8 cellular contexts compared by ENCODE assay signal in the genomic region with DNA sequence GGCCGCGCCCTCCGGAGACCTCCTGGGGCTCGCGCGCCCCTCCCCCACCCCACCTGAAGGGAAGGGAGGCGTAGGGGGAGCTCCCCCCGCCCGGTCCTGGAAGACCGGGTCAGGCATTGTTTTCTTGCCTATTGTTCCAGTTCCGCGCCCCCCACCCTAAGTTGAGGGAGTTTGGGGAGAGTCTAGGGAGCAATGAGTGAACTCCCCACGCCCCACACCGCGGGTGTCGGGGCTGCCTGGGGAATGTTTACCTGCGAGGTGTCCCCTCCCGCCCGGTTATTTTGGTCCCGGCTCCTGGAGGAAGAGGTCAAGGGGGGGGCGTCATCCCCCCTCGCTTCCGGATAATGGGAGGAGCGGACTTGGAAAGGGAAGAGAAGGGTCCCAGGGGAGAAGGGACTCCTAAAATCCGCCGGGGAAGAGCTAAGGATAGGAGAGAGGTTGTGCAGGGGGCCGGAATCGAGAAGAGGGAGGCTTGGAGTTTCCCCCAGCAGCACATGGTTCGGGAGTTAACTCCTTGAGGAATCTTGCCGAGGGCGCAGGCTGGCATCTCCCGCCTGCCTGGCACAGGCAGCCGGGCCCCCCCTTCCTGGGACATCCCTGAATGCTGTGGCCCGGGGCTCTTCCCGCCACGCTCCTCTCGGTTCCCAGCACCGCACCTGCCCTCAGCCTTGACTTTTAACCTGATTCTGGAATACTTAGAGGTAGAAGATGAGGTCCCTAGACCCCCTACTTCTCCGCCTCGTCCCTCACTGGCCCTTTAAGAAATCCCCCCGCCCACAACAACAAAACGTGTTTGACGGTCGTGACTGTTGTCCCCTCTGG. TPM values are rescaled to one million over a fixed set of nuclear protein-coding genes. Genes with fewer than 3 reads are reported as not detected.
DNase-seq lines count a peak whose midpoint lies in the region; ATAC-seq, FAIRE-seq and TF ChIP-seq lines count a peak whose summit lies in the region.

No MANE protein-coding gene starts in this region.

- H3K4me2 ChIP-seq in endothelial cell of umbilical vein (ENCODE audit: insufficient read depth, low read length): peak overlapping the region; percentile 62

- peak overlapping the region; percentile 50 for H3K9ac ChIP-seq in endothelial cell of umbilical vein (replicated peaks; ENCODE audit: extremely low read depth, insufficient read depth, low read length)

- no peaks in the 10 kb centered on the region for H3K9me3 Mint-ChIP-seq in activated CD4-positive, alpha-beta T cell treated with anti-CD3 and anti-CD28 coated beads, Interleukin-2, amount 10 ng/mL, durations not matched to agents 7 days and 5 days

- peak overlapping the region; percentile 69 for H3K4me3 ChIP-seq in MG63
- H3K4me3 ChIP-seq in endothelial cell of umbilical vein (replicated peaks in 1 of 3; ENCODE audit: insufficient read depth in 1 of 3, low read depth in 1 of 3, low read length in 3 of 3): peak overlapping the region; percentile 51 to 87 (median 81)
- peak overlapping the region; percentile 68 for H3K4me3 ChIP-seq in mucosa of descending colon
- H3K4me3 ChIP-seq in thoracic aorta: peak overlapping the region; percentile 99

- peaks cover 43% of the 10 kb centered on the region for H3K36me3 Mint-ChIP-seq in activated CD4-positive, alpha-beta T cell treated with anti-CD3 and anti-CD28 coated beads, Interleukin-2, amount 10 ng/mL, durations not matched to agents 7 days and 5 days (ENCODE audit: low read depth)

- H3K9me3 ChIP-seq in MG63 (no peaks in the 10 kb centered on the region; the same call in 1 of the 2 replicates), endothelial cell of umbilical vein (replicated peaks; ENCODE audit: control insufficient read depth, insufficient read depth, low read length) (no peaks in the 10 kb centered on the region), mucosa of descending colon (no peaks in the 10 kb centered on the region), thoracic aorta (no peaks in the 10 kb centered on the region)

- FAIRE-seq in endothelial cell of umbilical vein (lab: Jason Lieb, UNC): no peak

- peak overlapping the region; percentile 93 for H3K4me3 Mint-ChIP-seq in activated CD4-positive, alpha-beta T cell treated with anti-CD3 and anti-CD28 coated beads, Interleukin-2, amount 10 ng/mL, durations not matched to agents 7 days and 5 days

- no peak for ATAC-seq in mucosa of descending colon
- no peak for ATAC-seq in thoracic aorta (ENCODE audit: insufficient number of reproducible peaks, low FRiP score, low read depth)
- ATAC-seq in HG03520 (IDR thresholded peaks at IDR 0.05; ENCODE audit: unreplicated experiment): no peak
- no peak for ATAC-seq in GM21528 (IDR thresholded peaks at IDR 0.05; ENCODE audit: low FRiP score, unreplicated experiment)

- H3K27me3 Mint-ChIP-seq in activated CD4-positive, alpha-beta T cell treated with anti-CD3 and anti-CD28 coated beads, Interleukin-2, amount 10 ng/mL, durations not matched to agents 7 days and 5 days: no peaks in the 10 kb centered on the region

- TF ChIP-seq CTCF in endothelial cell of umbilical vein (IDR thresholded peaks at IDR 0.05; ENCODE audit: extremely low read depth in 1 of 2, insufficient read depth in 1 of 2, low read depth in 1 of 2, low read length in 2 of 2): no peak
- no peak for TF ChIP-seq CTCF in mucosa of descending colon (IDR thresholded peaks at IDR 0.05)
- TF ChIP-seq CTCF in thoracic aorta (IDR thresholded peaks at IDR 0.05): no peak

- H3K27ac ChIP-seq in endothelial cell of umbilical vein (ENCODE audit: insufficient read depth, low read depth, low read length): no peak overlapping the region
- H3K27ac ChIP-seq in thoracic aorta: peak overlapping the region; percentile 85 to 86

- TF ChIP-seq POLR2A in endothelial cell of umbilical vein (IDR thresholded peaks at IDR 0.05; ENCODE audit: low read depth, low read length): no peak

- BruUV-seq in endothelial cell of umbilical vein (replicated peaks; lab: Mats Ljungman, UMichigan): no TSS peak

- no peaks in the 10 kb centered on the region for H3K9me1 ChIP-seq in endothelial cell of umbilical vein (replicated peaks; ENCODE audit: control insufficient read depth, extremely low read depth, insufficient read depth, low read length)

- CTCF ChIA-PET in activated CD4-positive, alpha-beta T cell treated with anti-CD3 and anti-CD28 coated beads, Interleukin-2, amount 10 ng/mL, durations not matched to agents 7 days and 5 days (lab: Charles Lee): interaction anchor here (1.0 to 1.9 kb wide), 6 partner anchors 10 to 39 kb away, joined by 3 to 10 read pairs (median 6); no protein-coding TSS in a partner anchor
- CTCF ChIA-PET in endothelial cell of umbilical vein (lab: Charles Lee): interaction anchor here (1.0 to 3.8 kb wide), 8 partner anchors 9 to 31 kb away, joined by 3 to 39 read pairs (median 6); a partner anchor contains a TSS

- peaks cover 16% of the 10 kb centered on the region for H3K79me2 ChIP-seq in endothelial cell of umbilical vein (ENCODE audit: control insufficient read depth, insufficient read depth, low read length)

- H3K4me1 ChIP-seq in endothelial cell of umbilical vein (ENCODE audit: control insufficient read depth, extremely low read depth, insufficient read depth, low read length) (peaks cover 40% of the 10 kb centered on the region), mucosa of descending colon (ENCODE audit: low read depth) (peaks cover 11% of the 10 kb centered on the region), thoracic aorta (ENCODE audit: control insufficient read depth in 1 of 2, low read depth in 2 of 2) (peaks cover 0 to 28% of the 10 kb centered on the region in 2 donors)

- dilution Hi-C loops in endothelial cell of umbilical vein (cut with MboI; ENCODE audit: extremely low pct_ligation_motif_present, low sequenced_read_pairs): no loop called here

- DNase-seq in D341Med (ENCODE audit: low spot score) (peak; percentile 88), MG63 (peak; percentile 57), endothelial cell of umbilical vein (ENCODE audit: low read depth, low spot score) (peak; percentile 27), mucosa of descending colon (peak; percentile 70 to 76 (median 73)), thoracic aorta (ENCODE audit: low spot score) (no peak)
- DNase-seq in activated CD4-positive, alpha-beta T cell treated with anti-CD3 and anti-CD28 coated beads, Interleukin-2, amount 10 ng/mL, durations not matched to agents 7 days and 5 days: peak; percentile 17

- peak overlapping the region; percentile 86 for H3K27ac Mint-ChIP-seq in activated CD4-positive, alpha-beta T cell treated with anti-CD3 and anti-CD28 coated beads, Interleukin-2, amount 10 ng/mL, durations not matched to agents 7 days and 5 days

- peak overlapping the region; percentile 26 for H2AFZ ChIP-seq in endothelial cell of umbilical vein (ENCODE audit: low read depth, low read length)

- peaks cover 33% of the 10 kb centered on the region for H3K36me3 ChIP-seq in MG63
- H3K36me3 ChIP-seq in endothelial cell of umbilical vein (ENCODE audit: control insufficient read depth in 2 of 2, extremely low read depth in 1 of 2, insufficient read depth in 2 of 2, low read length in 2 of 2): peaks cover 0 to 14% of the 10 kb centered on the region in 2 experiments
- H3K36me3 ChIP-seq in mucosa of descending colon (ENCODE audit: low read depth): no peaks in the 10 kb centered on the region
- peaks cover 11% of the 10 kb centered on the region for H3K36me3 ChIP-seq in thoracic aorta

- H3K27me3 ChIP-seq in MG63 (no peaks in the 10 kb centered on the region; the same call in 1 of the 2 replicates), endothelial cell of umbilical vein (ENCODE audit: control insufficient read depth in 2 of 2, insufficient read depth in 2 of 2, low read length in 2 of 2) (no peaks in the 10 kb centered on the region), thoracic aorta (replicated peaks; ENCODE audit: insufficient read depth) (no peaks in the 10 kb centered on the region)

- POLR2A ChIA-PET in activated CD4-positive, alpha-beta T cell treated with anti-CD3 and anti-CD28 coated beads, Interleukin-2, amount 10 ng/mL, durations not matched to agents 7 days and 5 days (lab: Charles Lee): interaction anchor here (0.6 to 1.2 kb wide), 2 partner anchors 23 to 40 kb away, joined by 4 to 5 read pairs; no protein-coding TSS in a partner anchor
- POLR2A ChIA-PET in endothelial cell of umbilical vein (lab: Charles Lee): interaction anchor here (0.7 to 1.5 kb wide), 2 partner anchors 18 to 29 kb away, joined by 3 to 5 read pairs; no protein-coding TSS in a partner anchor

- H4K20me1 ChIP-seq in endothelial cell of umbilical vein (replicated peaks; ENCODE audit: control insufficient read depth, extremely low read depth, insufficient read depth, low read length): no peaks in the 10 kb centered on the region

- peaks cover 54% of the 10 kb centered on the region for H3K4me1 Mint-ChIP-seq in activated CD4-positive, alpha-beta T cell treated with anti-CD3 and anti-CD28 coated beads, Interleukin-2, amount 10 ng/mL, durations not matched to agents 7 days and 5 days

- intact Hi-C loops in endothelial cell of umbilical vein (cut with micrococcal nuclease) (loop anchor here (1.0 kb wide), 1 partner anchor 29 kb away; no protein-coding TSS in a partner anchor), mucosa of descending colon (cut with DNase I, micrococcal nuclease) (no loop called here)

RNA-seq across cellular contexts. Expression of a gene that starts 0.9 kb away (rescaled TPM):
- total RNA-seq in MG63 (2014; rRNA removed; shearing (Covaris generic); ENCODE audit: low replicate concordance): 11.7 and 17.5 TPM in 2 replicates
- total RNA-seq in activated CD4-positive, alpha-beta T cell treated with anti-CD3 and anti-CD28 coated beads, Interleukin-2, amount 10 ng/mL, durations not matched to agents 7 days and 5 days: 100 to 1,000 TPM; 251 to 264 TPM
- total RNA-seq in endothelial cell of umbilical vein: 85.4 and 86.6 TPM in 2 replicates
- polyA plus RNA-seq in endothelial cell of umbilical vein: 32.1 and 35.7 TPM in 2 replicates
- polyA plus RNA-seq in endothelial cell of umbilical vein (2011; cell fraction: cytosol; rRNA removed): 21.1 and 29.6 TPM in 2 replicates
- 144 and 172 TPM in 2 replicates for polyA plus RNA-seq in endothelial cell of umbilical vein (2011; cell fraction: nucleus; rRNA removed)
- polyA plus RNA-seq in endothelial cell of umbilical vein (2012): 37.7 and 42.7 TPM in 2 replicates
- polyA minus RNA-seq in endothelial cell of umbilical vein: 68.1 and 78.3 TPM in 2 replicates
- polyA minus RNA-seq in endothelial cell of umbilical vein (2011; cell fraction: cytosol; rRNA and poly(A)+ RNA removed): 34.7 TPM
- 72.9 and 91.4 TPM in 2 replicates for polyA minus RNA-seq in endothelial cell of umbilical vein (2011; cell fraction: nucleus; rRNA and poly(A)+ RNA removed)
- 100 to 1,000 TPM in 2 of 3 donors, 10 to 100 TPM in 1; 90.1 to 164 (median 112) TPM for total RNA-seq in mucosa of descending colon
- 100 to 1,000 TPM; 113 to 201 TPM for total RNA-seq in thoracic aorta

RNA-seq across cellular contexts. Expression of a gene that starts 24.1 kb away (rescaled TPM):
- total RNA-seq in MG63 (2014; rRNA removed; shearing (Covaris generic); ENCODE audit: low replicate concordance): 7.7 and 29.1 TPM in 2 replicates
- 10 to 100 TPM; 45.7 to 46.3 TPM for total RNA-seq in activated CD4-positive, alpha-beta T cell treated with anti-CD3 and anti-CD28 coated beads, Interleukin-2, amount 10 ng/mL, durations not matched to agents 7 days and 5 days
- total RNA-seq in endothelial cell of umbilical vein: 22.6 and 23.7 TPM in 2 replicates
- polyA plus RNA-seq in endothelial cell of umbilical vein: 8.7 and 11.1 TPM in 2 replicates
- 8.8 and 10.9 TPM in 2 replicates for polyA plus RNA-seq in endothelial cell of umbilical vein (2011; cell fraction: cytosol; rRNA removed)
- polyA plus RNA-seq in endothelial cell of umbilical vein (2011; cell fraction: nucleus; rRNA removed): 3.4 and 4.0 TPM in 2 replicates
- 16.3 and 17.9 TPM in 2 replicates for polyA plus RNA-seq in endothelial cell of umbilical vein (2012)
- polyA minus RNA-seq in endothelial cell of umbilical vein: 2.0 and 2.6 TPM in 2 replicates
- polyA minus RNA-seq in endothelial cell of umbilical vein (2011; cell fraction: cytosol; rRNA and poly(A)+ RNA removed): 18.3 TPM
- polyA minus RNA-seq in endothelial cell of umbilical vein (2011; cell fraction: nucleus; rRNA and poly(A)+ RNA removed): 1.1 and 2.0 TPM in 2 replicates
- 100 to 1,000 TPM in 1 of 3 donors, 10 to 100 TPM in 2; 60.8 to 101 (median 91.8) TPM for total RNA-seq in mucosa of descending colon
- total RNA-seq in thoracic aorta: 1 to 10 TPM; 9.3 to 9.6 TPM

RNA-seq across cellular contexts. Expression of a gene that starts 31.3 kb away (rescaled TPM):
- 6.4 and 7.9 TPM in 2 replicates for total RNA-seq in MG63 (2014; rRNA removed; shearing (Covaris generic); ENCODE audit: low replicate concordance)
- 1 to 10 TPM; 7.5 to 7.8 TPM for total RNA-seq in activated CD4-positive, alpha-beta T cell treated with anti-CD3 and anti-CD28 coated beads, Interleukin-2, amount 10 ng/mL, durations not matched to agents 7 days and 5 days
- total RNA-seq in endothelial cell of umbilical vein (2.6 and 2.9 TPM in 2 replicates), mucosa of descending colon (1 to 10 TPM in 1 of 3 donors, under 1 TPM in 1, not detected in 1; 0.75 to 1.1 TPM), thoracic aorta (1 to 10 TPM in 1 of 2 donors, under 1 TPM in 1; 0.54 to 3.3 TPM)
- polyA plus RNA-seq in endothelial cell of umbilical vein: 0.43 and 0.54 TPM in 2 replicates
- 0.67 and 0.82 TPM in 2 replicates for polyA plus RNA-seq in endothelial cell of umbilical vein (2011; cell fraction: cytosol; rRNA removed)
- 0.36 and 0.38 TPM in 2 replicates for polyA plus RNA-seq in endothelial cell of umbilical vein (2011; cell fraction: nucleus; rRNA removed)
- polyA plus RNA-seq in endothelial cell of umbilical vein (2012): 4.5 and 5.2 TPM in 2 replicates
- 0.44 and 0.68 TPM in 2 replicates for polyA minus RNA-seq in endothelial cell of umbilical vein
- polyA minus RNA-seq in endothelial cell of umbilical vein (2011; cell fraction: cytosol; rRNA and poly(A)+ RNA removed): 5.8 TPM
- polyA minus RNA-seq in endothelial cell of umbilical vein (2011; cell fraction: nucleus; rRNA and poly(A)+ RNA removed): 0.10 and 0.34 TPM in 2 replicates

RNA-seq across cellular contexts. Expression of a gene that starts 42.1 kb away (rescaled TPM):
- total RNA-seq in MG63 (2014; rRNA removed; shearing (Covaris generic); ENCODE audit: low replicate concordance): 3.3 and 3.4 TPM in 2 replicates
- under 1 TPM; 0.22 to 0.23 TPM for total RNA-seq in activated CD4-positive, alpha-beta T cell treated with anti-CD3 and anti-CD28 coated beads, Interleukin-2, amount 10 ng/mL, durations not matched to agents 7 days and 5 days
- total RNA-seq in endothelial cell of umbilical vein (77.5 and 78.4 TPM in 2 replicates), mucosa of descending colon (10 to 100 TPM; 23.8 to 30.7 (median 25.5) TPM), thoracic aorta (10 to 100 TPM; 14.1 to 28.4 TPM)
- polyA plus RNA-seq in endothelial cell of umbilical vein: 39.8 and 45.3 TPM in 2 replicates
- 28.6 and 32.6 TPM in 2 replicates for polyA plus RNA-seq in endothelial cell of umbilical vein (2011; cell fraction: cytosol; rRNA removed)
- polyA plus RNA-seq in endothelial cell of umbilical vein (2011; cell fraction: nucleus; rRNA removed): 29.6 and 36.9 TPM in 2 replicates
- polyA plus RNA-seq in endothelial cell of umbilical vein (2012): 55.8 and 74.4 TPM in 2 replicates
- 20.3 and 20.9 TPM in 2 replicates for polyA minus RNA-seq in endothelial cell of umbilical vein
- 16.7 TPM for polyA minus RNA-seq in endothelial cell of umbilical vein (2011; cell fraction: cytosol; rRNA and poly(A)+ RNA removed)
- polyA minus RNA-seq in endothelial cell of umbilical vein (2011; cell fraction: nucleus; rRNA and poly(A)+ RNA removed): 7.9 and 14.5 TPM in 2 replicates

RNA-seq across cellular contexts. Expression of a gene that starts 46.5 kb away (rescaled TPM):
- 494 and 524 TPM in 2 replicates for total RNA-seq in MG63 (2014; rRNA removed; shearing (Covaris generic); ENCODE audit: low replicate concordance)
- 100 to 1,000 TPM; 262 to 294 TPM for total RNA-seq in activated CD4-positive, alpha-beta T cell treated with anti-CD3 and anti-CD28 coated beads, Interleukin-2, amount 10 ng/mL, durations not matched to agents 7 days and 5 days
- total RNA-seq in endothelial cell of umbilical vein (213 and 227 TPM in 2 replicates), mucosa of descending colon (100 to 1,000 TPM; 129 to 197 (median 145) TPM), thoracic aorta (100 to 1,000 TPM; 108 to 124 TPM)
- polyA plus RNA-seq in endothelial cell of umbilical vein: 685 and 705 TPM in 2 replicates
- 539 and 649 TPM in 2 replicates for polyA plus RNA-seq in endothelial cell of umbilical vein (2011; cell fraction: cytosol; rRNA removed)
- polyA plus RNA-seq in endothelial cell of umbilical vein (2011; cell fraction: nucleus; rRNA removed): 229 and 250 TPM in 2 replicates
- polyA plus RNA-seq in endothelial cell of umbilical vein (2012): 242 and 303 TPM in 2 replicates
- polyA minus RNA-seq in endothelial cell of umbilical vein: 271 and 276 TPM in 2 replicates
- 192 TPM for polyA minus RNA-seq in endothelial cell of umbilical vein (2011; cell fraction: cytosol; rRNA and poly(A)+ RNA removed)
- 33.6 and 42.4 TPM in 2 replicates for polyA minus RNA-seq in endothelial cell of umbilical vein (2011; cell fraction: nucleus; rRNA and poly(A)+ RNA removed)
